ENCODE assay signal across 12 cellular contexts in genomic region chr11:86548278-86548917, GRCh38.
A peak's percentile ranks its signal among the peaks of the same experiment; 100 is the strongest.
DNase-seq lines count a peak whose midpoint lies in the region; ATAC-seq and TF ChIP-seq lines count a peak whose summit lies in the region.
"Had no signal": no experiment of that assay in that cellular context is flagged by ENCODE, and none has a peak within 500 bp of the region (broad histone marks: within the 10 kb centered on the region; RNA-seq: fewer than 3 reads in every experiment).

No MANE protein-coding gene starts in this region.

- peak; percentile 34 to 79 for ATAC-seq in left cardiac atrium
- no peak for ATAC-seq in gastrocnemius medialis
- ATAC-seq in HG02678 (IDR thresholded peaks at IDR 0.05; ENCODE audit: unreplicated experiment): no peak
- no peak for ATAC-seq in GM21723 (IDR thresholded peaks at IDR 0.05; ENCODE audit: unreplicated experiment)
- no peak for ATAC-seq in HG02763 (IDR thresholded peaks at IDR 0.05; ENCODE audit: unreplicated experiment)
- no peak for ATAC-seq in HG02852 (IDR thresholded peaks at IDR 0.05; ENCODE audit: unreplicated experiment)

- TF ChIP-seq POLR2A in gastrocnemius medialis (IDR thresholded peaks at IDR 0.05): no peak

- DNase-seq in G401 (ENCODE audit: low spot score) (peak; percentile 73), brain microvascular endothelial cell (peak; percentile 63), left cardiac atrium (no peak), gastrocnemius medialis (no peak)
- DNase-seq: activated T-cell treated with anti-CD3 and anti-CD28 coated beads for 4 hours; CD8-positive, alpha-beta memory T cell; NCI-H1417 treated with DMSO at 0.1 percent for 48 hours; T-helper 9 cell had no signal

- H3K4me3 ChIP-seq in brain microvascular endothelial cell (ENCODE audit: low read depth, low read length): no peak overlapping the region
- H3K4me3 ChIP-seq in gastrocnemius medialis: no peak overlapping the region

- H3K4me1 ChIP-seq in gastrocnemius medialis: peaks cover 22 to 46% of the 10 kb centered on the region in 2 donors

- no peaks in the 10 kb centered on the region for H3K27me3 ChIP-seq in brain microvascular endothelial cell (replicated peaks)
- H3K27me3 ChIP-seq in gastrocnemius medialis: no peaks in the 10 kb centered on the region

- intact Hi-C loops in left cardiac atrium (cut with DNase I) (no loop called here), gastrocnemius medialis (cut with DNase I; ENCODE audit: low total_unique reads) (no loop called here)

- H3K36me3 ChIP-seq in brain microvascular endothelial cell (replicated peaks) (no peaks in the 10 kb centered on the region), gastrocnemius medialis (no peaks in the 10 kb centered on the region)

- TF ChIP-seq CTCF in brain microvascular endothelial cell (IDR thresholded peaks at IDR 0.05; ENCODE audit: low read depth, low read length, missing control alignments) (no peak), gastrocnemius medialis (IDR thresholded peaks at IDR 0.05 in 4 of 5, conservative IDR thresholded peaks at IDR 0.05 in 1 of 5) (no peak)

- in situ Hi-C loops in G401 (cut with HindIII; ENCODE audit: low sequenced_read_pairs): no loop called here
- in situ Hi-C loops in brain microvascular endothelial cell (cut with HindIII; ENCODE audit: low pct_ligation_motif_present, low sequenced_read_pairs): no loop called here
- in situ Hi-C loops in gastrocnemius medialis (cut with MboI; ENCODE audit: low sequenced_read_pairs in 4 of 4): no loop called here

- no peaks in the 10 kb centered on the region for H3K9me3 ChIP-seq in gastrocnemius medialis

- peak overlapping the region; percentile 42 for H3K27ac ChIP-seq in brain microvascular endothelial cell
- peak overlapping the region; percentile 35 to 73 (median 56) for H3K27ac ChIP-seq in gastrocnemius medialis

Comparison
In these comparisons a context has a peak if more than half of its experiments do, and no peak if none do; other contexts are left out.
1. DNase-seq: peak in G401 (single experiment) and brain microvascular endothelial cell (single experiment); none in left cardiac atrium (single experiment) and gastrocnemius medialis (0 of 2).
2. ATAC-seq: peak in left cardiac atrium (2 of 2); none in gastrocnemius medialis (0 of 2), HG02678 (single experiment), GM21723 (single experiment), HG02763 (single experiment) and HG02852 (single experiment).